1 cellular context compared by ENCODE assay signal in genomic region chr19:11612816-11613511, GRCh38.
TF ChIP-seq lines count a peak whose summit lies in the region.

No MANE protein-coding gene starts in this region.

TF ChIP-seq in H1, 55 proteins besides CTCF, POLR2A, EP300 and RAD21:
- no peak for TF ChIP-seq CHD1 (IDR thresholded peaks at IDR 0.05; ENCODE audit: low read depth, low read length)
- no peak for TF ChIP-seq SP1 (IDR thresholded peaks at IDR 0.05; ENCODE audit: low read depth, low read length)
- no peak for TF ChIP-seq ZNF274 (IDR thresholded peaks at IDR 0.05; ENCODE audit: borderline replicate concordance, extremely low read depth, low read length)
- no peak for TF ChIP-seq RFX5 (IDR thresholded peaks at IDR 0.05; ENCODE audit: borderline replicate concordance, low read depth, low read length)
- TF ChIP-seq GABPA (IDR thresholded peaks at IDR 0.05; ENCODE audit: borderline replicate concordance, insufficient read depth, low read length), result no peak
- no peak for TF ChIP-seq CHD2 (IDR thresholded peaks at IDR 0.05; ENCODE audit: low read length)
- no peak for TF ChIP-seq SRF (IDR thresholded peaks at IDR 0.05; ENCODE audit: low read depth, low read length)
- no peak for TF ChIP-seq NANOG (IDR thresholded peaks at IDR 0.05; ENCODE audit: insufficient read depth, low read depth, low read length, poor library complexity, severe bottlenecking)
- no peak for TF ChIP-seq SIX5 (IDR thresholded peaks at IDR 0.05; ENCODE audit: low read depth, low read length)
- TF ChIP-seq CREB1 (IDR thresholded peaks at IDR 0.05), result no peak
- no peak for TF ChIP-seq CBX5 (IDR thresholded peaks at IDR 0.05; ENCODE audit: low read depth, low read length)
- no peak for TF ChIP-seq GTF2F1 (IDR thresholded peaks at IDR 0.05; ENCODE audit: borderline replicate concordance, low read depth, low read length)
- no peak for TF ChIP-seq KDM4A (IDR thresholded peaks at IDR 0.05; ENCODE audit: low read depth, low read length, severe bottlenecking)
- TF ChIP-seq, protein P1, sequence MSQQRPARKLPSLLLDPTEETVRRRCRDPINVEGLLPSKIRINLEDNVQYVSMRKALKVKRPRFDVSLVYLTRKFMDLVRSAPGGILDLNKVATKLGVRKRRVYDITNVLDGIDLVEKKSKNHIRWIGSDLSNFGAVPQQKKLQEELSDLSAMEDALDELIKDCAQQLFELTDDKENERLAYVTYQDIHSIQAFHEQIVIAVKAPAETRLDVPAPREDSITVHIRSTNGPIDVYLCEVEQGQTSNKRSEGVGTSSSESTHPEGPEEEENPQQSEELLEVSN (IDR thresholded peaks at IDR 0.05), result no peak
- TF ChIP-seq TBP (IDR thresholded peaks at IDR 0.05; ENCODE audit: low read depth, low read length), result no peak
- no peak for TF ChIP-seq FOSL1 (IDR thresholded peaks at IDR 0.05; ENCODE audit: insufficient read depth, low read depth, low read length)
- no peak for TF ChIP-seq EZH2 (IDR thresholded peaks at IDR 0.05; ENCODE audit: low read depth, low read length, severe bottlenecking)
- no peak for TF ChIP-seq NRF1 (IDR thresholded peaks at IDR 0.05; ENCODE audit: low read depth, low read length)
- TF ChIP-seq SIRT6 (IDR thresholded peaks at IDR 0.05; ENCODE audit: low read length), result no peak
- TF ChIP-seq KDM5A (IDR thresholded peaks at IDR 0.05; ENCODE audit: low read length), result no peak
